ENCODE assay signal across 2 cellular contexts in genomic region chr19:1854542-1855039, GRCh38.
A peak's percentile ranks its signal among the peaks of the same experiment; 100 is the strongest.
TF ChIP-seq lines count a peak whose summit lies in the region.

No MANE protein-coding gene starts in this region.

TF ChIP-seq in K562, 482 proteins besides CTCF, POLR2A, EP300 and RAD21 (continues in another document):
- TF ChIP-seq FOXA3 (CRISPR knock-in tag; conservative IDR thresholded peaks at IDR 0.05 in 1 of 2, IDR thresholded peaks at IDR 0.05 in 1 of 2) = no peak
- TF ChIP-seq CHD1 (IDR thresholded peaks at IDR 0.05; ENCODE audit: low read length) = no peak
- TF ChIP-seq TEAD4 (IDR thresholded peaks at IDR 0.05; ENCODE audit: low read length) = no peak
- no peak for TF ChIP-seq TEAD4 (CRISPR knock-in tag; IDR thresholded peaks at IDR 0.05; ENCODE audit: borderline replicate concordance)
- no peak for TF ChIP-seq PHF8 (IDR thresholded peaks at IDR 0.05; ENCODE audit: borderline replicate concordance, low read length)
- no peak for TF ChIP-seq ELK3 (CRISPR knock-in tag; IDR thresholded peaks at IDR 0.05)
- TF ChIP-seq FOXP1 (CRISPR knock-in tag; IDR thresholded peaks at IDR 0.05) = no peak
- no peak for TF ChIP-seq NCOA2 (IDR thresholded peaks at IDR 0.05; ENCODE audit: partially characterized antibody in 2 of 2)
- TF ChIP-seq SP2 (IDR thresholded peaks at IDR 0.05; ENCODE audit: extremely low read depth, low read depth, low read length, poor library complexity, severe bottlenecking) = no peak
- peak; percentile 34 for TF ChIP-seq TBP (optimal IDR thresholded peaks at IDR 0.05; ENCODE audit: low read depth, low read length)
- no peak for TF ChIP-seq FOXK2 (conservative IDR thresholded peaks at IDR 0.05 in 1 of 2, IDR thresholded peaks at IDR 0.05 in 1 of 2; ENCODE audit: low read depth in 2 of 2)
- no peak for TF ChIP-seq ZNF253 (CRISPR knock-in tag; conservative IDR thresholded peaks at IDR 0.05)
- no peak for TF ChIP-seq ZBTB1 (CRISPR knock-in tag; IDR thresholded peaks at IDR 0.05; ENCODE audit: borderline replicate concordance, low read depth)
- TF ChIP-seq CEBPZ (IDR thresholded peaks at IDR 0.05; ENCODE audit: borderline replicate concordance, low read depth, low read length) = no peak
- TF ChIP-seq RNF2 (IDR thresholded peaks at IDR 0.05) = no peak
- TF ChIP-seq SMARCA4 (IDR thresholded peaks at IDR 0.05) = peak; percentile 36; the same call in 1 of the 2 replicates
- TF ChIP-seq ZNF354B (CRISPR knock-in tag; IDR thresholded peaks at IDR 0.05) = no peak
- TF ChIP-seq LEF1 (IDR thresholded peaks at IDR 0.05) = no peak
- no peak for TF ChIP-seq GTF2F1 (IDR thresholded peaks at IDR 0.05; ENCODE audit: low read depth, low read length)
- TF ChIP-seq ZNF3 (CRISPR knock-in tag; IDR thresholded peaks at IDR 0.05) = no peak
- TF ChIP-seq SREBF2 (CRISPR knock-in tag; IDR thresholded peaks at IDR 0.05) = no peak
- TF ChIP-seq CCAR2 (IDR thresholded peaks at IDR 0.05; ENCODE audit: low read depth, low read length) = no peak
- TF ChIP-seq MNT (conservative IDR thresholded peaks at IDR 0.05) = peak in 1 of 2 experiments; percentile 67; a peak in 1 of 4 replicates
- TF ChIP-seq ATF1 (CRISPR knock-in tag; IDR thresholded peaks at IDR 0.05) = no peak
- TF ChIP-seq ATF1 (tag; IDR thresholded peaks at IDR 0.05) = peak; percentile 52
- TF ChIP-seq E2F3 (CRISPR knock-in tag; IDR thresholded peaks at IDR 0.05) = no peak
- TF ChIP-seq ZNF239 (CRISPR knock-in tag; IDR thresholded peaks at IDR 0.05) = no peak
- TF ChIP-seq PATZ1 (CRISPR knock-in tag; IDR thresholded peaks at IDR 0.05; ENCODE audit: borderline replicate concordance) = no peak
- TF ChIP-seq KAT7 (CRISPR knock-in tag; IDR thresholded peaks at IDR 0.05; ENCODE audit: borderline replicate concordance) = no peak
- no peak for TF ChIP-seq GATA2 (CRISPR knock-in tag; IDR thresholded peaks at IDR 0.05)

TF ChIP-seq in liver, 16 proteins besides CTCF, POLR2A, EP300 and RAD21:
- TF ChIP-seq SP1 (IDR thresholded peaks at IDR 0.05) = no peak
